ENCODE assay signal across 10 cellular contexts in the genomic region with DNA sequence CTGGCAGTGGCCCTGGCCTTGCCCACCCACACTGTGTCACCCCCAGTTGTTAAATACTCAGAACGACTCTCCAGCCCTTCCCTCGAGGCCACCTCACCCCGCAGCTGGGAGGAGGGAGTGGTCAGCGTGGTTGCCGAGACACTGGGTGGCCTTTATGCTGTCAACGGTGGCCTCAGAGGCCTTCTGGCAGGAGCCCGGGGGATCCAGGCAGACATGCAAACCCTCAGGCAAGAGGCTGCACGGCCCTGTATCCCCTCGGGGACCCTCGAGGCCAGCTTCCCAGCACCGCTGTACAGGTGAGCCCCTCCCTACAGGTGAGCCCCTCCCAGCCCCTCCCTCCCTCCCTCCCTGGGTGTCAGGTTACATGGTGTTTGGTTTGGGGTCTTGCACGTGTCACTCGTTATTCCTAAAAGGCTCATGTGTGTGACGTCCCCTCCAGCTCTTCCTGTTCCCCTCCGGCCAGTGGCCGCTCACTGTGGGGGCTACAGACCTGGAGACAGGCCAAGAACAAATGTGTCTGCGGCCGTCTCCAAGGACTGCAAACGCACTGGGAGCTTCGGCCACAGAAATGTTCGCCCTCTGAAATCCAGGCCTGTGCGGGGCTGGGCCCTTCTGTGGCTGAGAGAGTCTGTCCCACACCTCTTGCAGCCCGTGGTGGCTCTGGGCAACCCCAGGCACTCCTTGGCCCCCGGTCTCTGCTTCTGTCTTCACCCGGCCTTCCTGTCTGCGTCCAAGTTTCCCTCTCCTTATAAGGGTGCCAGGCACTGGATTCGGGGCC. TPM values are rescaled to one million over a fixed set of nuclear protein-coding genes. Genes with fewer than 3 reads are reported as not detected.
DNase-seq lines count a peak whose midpoint lies in the region; ATAC-seq, FAIRE-seq and TF ChIP-seq lines count a peak whose summit lies in the region.
"Had no signal": no experiment of that assay in that cellular context is flagged by ENCODE, and none has a peak within 500 bp of the region (broad histone marks: within the 10 kb centered on the region; RNA-seq: fewer than 3 reads in every experiment).

A gene (plus strand): TSS at position 210 of the 778 bp plus-strand sequence. CDS start 4 bp downstream, at position 214.

- H3K36me3 Mint-ChIP-seq in brain, result peaks cover 29% of the 10 kb centered on the region
- peaks cover 4 to 15% (median 7%) of the 10 kb centered on the region in 5 donors for H3K36me3 Mint-ChIP-seq in naive thymus-derived CD4-positive, alpha-beta T cell

- peaks cover 4% of the 10 kb centered on the region for H3K4me1 Mint-ChIP-seq in brain
- peaks cover 0 to 2% (median 0%) of the 10 kb centered on the region in 7 donors for H3K4me1 Mint-ChIP-seq in naive thymus-derived CD4-positive, alpha-beta T cell

- intact Hi-C loops in naive thymus-derived CD4-positive, alpha-beta T cell (cut with micrococcal nuclease), result no loop called here

- no peak for ATAC-seq in naive thymus-derived CD4-positive, alpha-beta T cell
- ATAC-seq in GM19328 (IDR thresholded peaks at IDR 0.05; ENCODE audit: unreplicated experiment) (no peak), HG03095 (IDR thresholded peaks at IDR 0.05; ENCODE audit: unreplicated experiment) (no peak), GM21825 (IDR thresholded peaks at IDR 0.05; ENCODE audit: unreplicated experiment) (no peak)

- H3K36me3 ChIP-seq in HUES48 (ENCODE audit: control insufficient read depth, insufficient read depth, low read length), result peaks cover 16% of the 10 kb centered on the region
- H3K36me3 ChIP-seq in naive thymus-derived CD4-positive, alpha-beta T cell (ENCODE audit: control insufficient read depth in 2 of 3, insufficient read depth in 3 of 3, low read length in 3 of 3), result peaks cover 0 to 49% (median 0%) of the 10 kb centered on the region in 3 experiments

- DNase-seq in Daoy (ENCODE audit: low read depth) (peak; percentile 47), GM12892 (ENCODE audit: insufficient read length) (no peak)
- DNase-seq in naive thymus-derived CD4-positive, alpha-beta T cell, result no peak
- DNase-seq: DMS79, small intestine had no signal

- H3K9ac ChIP-seq in HUES48 (ENCODE audit: low read depth, low read length), result no peak within 1 kb of the TSS

- H3K9me3 ChIP-seq in HUES48 (ENCODE audit: control insufficient read depth, insufficient read depth, low read length), result no peaks in the 10 kb centered on the region
- no peaks in the 10 kb centered on the region for H3K9me3 ChIP-seq in naive thymus-derived CD4-positive, alpha-beta T cell (ENCODE audit: control insufficient read depth in 2 of 3, low read length in 3 of 3)

- H3K27me3 Mint-ChIP-seq in brain, result no peaks in the 10 kb centered on the region
- H3K27me3 Mint-ChIP-seq in naive thymus-derived CD4-positive, alpha-beta T cell, result no peaks in the 10 kb centered on the region

- no peak for TF ChIP-seq POLR2A in GM12892 (IDR thresholded peaks at IDR 0.05; ENCODE audit: low read depth, low read length)

- CTCF ChIA-PET in naive thymus-derived CD4-positive, alpha-beta T cell (lab: Charles Lee), result no interaction called here

- H3K27me3 ChIP-seq in HUES48 (ENCODE audit: control insufficient read depth, insufficient read depth, low read length), result no peaks in the 10 kb centered on the region
- H3K27me3 ChIP-seq in naive thymus-derived CD4-positive, alpha-beta T cell (ENCODE audit: control insufficient read depth in 2 of 2, insufficient read depth in 2 of 2, low read length in 2 of 2), result no peaks in the 10 kb centered on the region

- no peak within 1 kb of the TSS for H3K4me3 ChIP-seq in HUES48 (ENCODE audit: low read depth, low read length)
- H3K4me3 ChIP-seq in naive thymus-derived CD4-positive, alpha-beta T cell (ENCODE audit: low read length), result no peak within 1 kb of the TSS

- POLR2A ChIA-PET in naive thymus-derived CD4-positive, alpha-beta T cell (lab: Charles Lee), result no interaction called here

- peak within 1 kb of the TSS in 4 of 5 experiments; percentile 11 to 71 (median 30) for H3K27ac Mint-ChIP-seq in brain
- peak within 1 kb of the TSS in 6 of 9 donors; percentile 12 to 76 (median 37) for H3K27ac Mint-ChIP-seq in naive thymus-derived CD4-positive, alpha-beta T cell

- H3K4me1 ChIP-seq in HUES48 (ENCODE audit: control insufficient read depth, insufficient read depth, low read length), result no peaks in the 10 kb centered on the region
- H3K4me1 ChIP-seq in naive thymus-derived CD4-positive, alpha-beta T cell (ENCODE audit: control insufficient read depth in 2 of 2, insufficient read depth in 2 of 2, low read length in 2 of 2), result no peaks in the 10 kb centered on the region

- FAIRE-seq in GM12892 (lab: Jason Lieb, UNC), result no peak
- FAIRE-seq: small intestine had no signal

- peaks cover 0 to 2% (median 0%) of the 10 kb centered on the region in 5 experiments for H3K9me3 Mint-ChIP-seq in brain
- peaks cover 0 to 2% (median 0%) of the 10 kb centered on the region in 11 donors for H3K9me3 Mint-ChIP-seq in naive thymus-derived CD4-positive, alpha-beta T cell

- no peak for TF ChIP-seq CTCF in brain (conservative IDR thresholded peaks at IDR 0.05)

- H3K27ac ChIP-seq in HUES48 (ENCODE audit: low read depth, low read length), result peak within 1 kb of the TSS; percentile 35
- no peak within 1 kb of the TSS for H3K27ac ChIP-seq in naive thymus-derived CD4-positive, alpha-beta T cell (ENCODE audit: low read depth, low read length)

- H3K4me3 Mint-ChIP-seq in brain, result no peak within 1 kb of the TSS
- no peak within 1 kb of the TSS for H3K4me3 Mint-ChIP-seq in naive thymus-derived CD4-positive, alpha-beta T cell

RNA-seq across cellular contexts. Expression of the gene that starts here (rescaled TPM):
- total RNA-seq in Daoy (2014; rRNA removed; shearing (Covaris generic)), result not detected in 2 replicates
- 1.9 TPM for polyA plus RNA-seq in brain (ENCODE audit: insufficient read depth, low read depth, low replicate concordance)
- total RNA-seq in naive thymus-derived CD4-positive, alpha-beta T cell, result 10 to 100 TPM in 3 of 5 experiments, 1 to 10 TPM in 2; 5.6 to 11.5 (median 10.6) TPM
- not detected for polyA plus RNA-seq in naive thymus-derived CD4-positive, alpha-beta T cell
- polyA plus RNA-seq in GM12892 (2012; ENCODE audit: missing spikeins), result not detected

Comparison
In these comparisons a context has a peak if more than half of its experiments do, and no peak if none do; other contexts are left out.
1. Peak in DNase-seq in Daoy; RNA of the gene not detected or under 1 TPM.